24 cellular contexts compared by ENCODE assay signal in the genomic region with DNA sequence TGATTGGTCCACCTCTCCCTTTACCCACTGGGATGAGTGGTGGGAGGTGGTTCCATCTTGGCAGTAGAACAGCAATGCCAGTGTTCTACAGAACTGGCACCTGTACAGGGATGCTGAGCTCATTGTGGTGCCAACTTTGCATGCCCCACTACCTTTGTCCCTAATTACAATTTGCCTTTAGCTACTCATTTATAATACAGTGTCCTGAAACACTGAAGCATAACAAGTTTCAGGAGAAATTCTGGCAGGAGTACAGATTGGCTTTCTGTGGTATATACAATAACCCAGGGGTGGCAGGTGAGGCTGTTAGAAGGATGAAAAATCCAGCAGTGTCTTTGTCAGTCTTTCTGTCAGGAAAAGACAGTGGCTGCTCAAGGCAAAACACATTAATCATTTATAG.
DNase-seq lines count a peak whose midpoint lies in the region; ATAC-seq and TF ChIP-seq lines count a peak whose summit lies in the region.
"Had no signal": no experiment of that assay in that cellular context is flagged by ENCODE, and none has a peak within 500 bp of the region (broad histone marks: within the 10 kb centered on the region; RNA-seq: fewer than 3 reads in every experiment).

No MANE protein-coding gene starts in this region.

- H4K20me1 ChIP-seq in MM.1S (ENCODE audit: insufficient read depth, low read length) = no peaks in the 10 kb centered on the region
- H4K20me1 ChIP-seq: BLaER1 had no signal

- TF ChIP-seq EP300 in Ishikawa (IDR thresholded peaks at IDR 0.05; ENCODE audit: borderline replicate concordance) = peak; percentile 35; the same call in 1 of the 2 replicates

- no peak for TF ChIP-seq CTCF in right lobe of liver (IDR thresholded peaks at IDR 0.05)
- no peak for TF ChIP-seq CTCF in MM.1S (IDR thresholded peaks at IDR 0.05; ENCODE audit: low read length)

- no peak overlapping the region for H2AFZ ChIP-seq in MM.1S (ENCODE audit: low read length)

- H3K4me1 ChIP-seq in right lobe of liver = no peaks in the 10 kb centered on the region
- no peaks in the 10 kb centered on the region for H3K4me1 ChIP-seq in MM.1S (ENCODE audit: low read length)
- H3K4me1 ChIP-seq: SJSA1 had no signal

- no peaks in the 10 kb centered on the region for H3F3A ChIP-seq in MM.1S (ENCODE audit: insufficient read depth, low read length)

- intact Hi-C loops in right lobe of liver (cut with DNase I) = no loop called here

- H3K79me2 ChIP-seq in MM.1S (ENCODE audit: low read length) = no peaks in the 10 kb centered on the region

- no peak for TF ChIP-seq POLR2A in right lobe of liver (IDR thresholded peaks at IDR 0.05)

- H3K4me3 ChIP-seq in right lobe of liver = no peak overlapping the region
- H3K4me3 ChIP-seq in MM.1S (ENCODE audit: low read length) = no peak overlapping the region
- H3K4me3 ChIP-seq: BLaER1, HAP-1, SJSA1 had no signal

- H3K4me2 ChIP-seq in MM.1S (ENCODE audit: low read depth, low read length) = no peak overlapping the region
- H3K4me2 ChIP-seq: BLaER1 had no signal

- H3K36me3 ChIP-seq in right lobe of liver (no peaks in the 10 kb centered on the region), MM.1S (replicated peaks; ENCODE audit: insufficient read depth, low read length) (no peaks in the 10 kb centered on the region)
- H3K36me3 ChIP-seq: BLaER1, HAP-1, SJSA1 had no signal

- no peak for TF ChIP-seq RAD21 in Ishikawa (IDR thresholded peaks at IDR 0.05; ENCODE audit: low read depth)

- ATAC-seq in GM18519 (IDR thresholded peaks at IDR 0.05; ENCODE audit: low FRiP score, unreplicated experiment) = no peak
- no peak for ATAC-seq in right lobe of liver
- ATAC-seq: PC-3, Right ventricle myocardium inferior had no signal

- H3K27ac ChIP-seq in right lobe of liver (no peak overlapping the region), MM.1S (ENCODE audit: low read length) (no peak overlapping the region)
- H3K27ac ChIP-seq: BLaER1, HL-60, SJSA1 had no signal

- H3K9me3 ChIP-seq in right lobe of liver (no peaks in the 10 kb centered on the region), MM.1S (replicated peaks; ENCODE audit: insufficient read depth, low read length) (no peaks in the 10 kb centered on the region)
- H3K9me3 ChIP-seq: BLaER1, HAP-1, SJSA1 had no signal

- no peak overlapping the region for H3K9ac ChIP-seq in MM.1S (ENCODE audit: low read length)
- H3K9ac ChIP-seq: BLaER1 had no signal

- DNase-seq in DMS79 (lab: John Stamatoyannopoulos, UW) = peak; percentile 20
- peak; percentile 40 for DNase-seq in NCI-H526 treated with DMSO at 0.1 percent for 48 hours (lab: John Stamatoyannopoulos, UW)
- peak; percentile 52 for DNase-seq in kidney tubule cell (ENCODE audit: low spot score)
- no peak for DNase-seq in NCI-H2171 (lab: John Stamatoyannopoulos, UW)
- DNase-seq in right lobe of liver = no peak
- no peak for DNase-seq in MM.1S
- DNase-seq: CD4-positive, CD25-positive, alpha-beta regulatory T cell; GOT3; KBM-7; NCI-H1092 treated with DMSO at 0.1 percent for 48 hours; NCI-H146; NCI-H2029; NCI-H2171 treated with DMSO at 0.1 percent for 48 hours; NCI-H345; NCI-H524; PC-3; T-helper 2 cell had no signal

- no peaks in the 10 kb centered on the region for H3K27me3 ChIP-seq in right lobe of liver
- no peaks in the 10 kb centered on the region for H3K27me3 ChIP-seq in MM.1S (replicated peaks; ENCODE audit: insufficient read depth, low read length)
- H3K27me3 ChIP-seq: BLaER1, SJSA1 had no signal

- no peaks in the 10 kb centered on the region for H3K9me2 ChIP-seq in MM.1S (replicated peaks; ENCODE audit: insufficient read depth, low read length)

TF ChIP-seq in Ishikawa, 13 proteins besides CTCF, POLR2A, EP300 and RAD21:
- TF ChIP-seq TEAD4 (IDR thresholded peaks at IDR 0.05) (peak; percentile 40), NFIC (IDR thresholded peaks at IDR 0.05) (peak; percentile 91)
- TF ChIP-seq, protein P1, sequence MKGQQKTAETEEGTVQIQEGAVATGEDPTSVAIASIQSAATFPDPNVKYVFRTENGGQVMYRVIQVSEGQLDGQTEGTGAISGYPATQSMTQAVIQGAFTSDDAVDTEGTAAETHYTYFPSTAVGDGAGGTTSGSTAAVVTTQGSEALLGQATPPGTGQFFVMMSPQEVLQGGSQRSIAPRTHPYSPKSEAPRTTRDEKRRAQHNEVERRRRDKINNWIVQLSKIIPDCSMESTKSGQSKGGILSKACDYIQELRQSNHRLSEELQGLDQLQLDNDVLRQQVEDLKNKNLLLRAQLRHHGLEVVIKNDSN (IDR thresholded peaks at IDR 0.05) = no peak

Comparison
In these comparisons a context has a peak if more than half of its experiments do, and no peak if none do; other contexts are left out.
1. DNase-seq: peak in DMS79 (single experiment), NCI-H526 treated with DMSO at 0.1 percent for 48 hours (single experiment) and kidney tubule cell (single experiment); none in NCI-H2171 (single experiment), right lobe of liver (0 of 3) and MM.1S (single experiment).